In the genomic region with DNA sequence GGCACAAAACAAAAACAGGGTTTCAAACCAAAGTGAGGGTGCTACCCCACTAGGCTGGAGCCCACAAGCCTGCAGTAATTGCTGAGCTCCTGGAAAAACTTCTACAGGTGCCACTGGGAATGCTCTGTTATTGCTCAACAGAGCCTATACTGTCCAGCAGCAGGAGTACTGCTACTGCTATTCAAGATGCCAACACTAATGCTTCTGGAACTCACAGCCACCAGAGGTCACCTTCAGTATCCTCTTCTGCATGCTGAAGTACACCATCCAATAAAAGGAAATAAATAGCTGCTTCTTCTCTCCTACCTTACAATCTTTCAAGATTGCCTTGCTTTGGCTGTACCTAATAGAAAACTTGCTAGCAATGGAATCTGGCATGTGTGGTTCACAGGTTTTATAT, we compare ENCODE assay signal across 16 cellular contexts.
DNase-seq lines count a peak whose midpoint lies in the region; ATAC-seq, FAIRE-seq and TF ChIP-seq lines count a peak whose summit lies in the region.
"Had no signal": no experiment of that assay in that cellular context is flagged by ENCODE, and none has a peak within 500 bp of the region (broad histone marks: within the 10 kb centered on the region; RNA-seq: fewer than 3 reads in every experiment).

No MANE protein-coding gene starts in this region.

- H3K79me1 ChIP-seq in neuronal stem cell (ENCODE audit: low read depth, low read length): no peaks in the 10 kb centered on the region

- H2BK15ac ChIP-seq in neuronal stem cell (ENCODE audit: low read length): no peak overlapping the region

- no peak overlapping the region for H3K14ac ChIP-seq in neuronal stem cell (ENCODE audit: low read length)

- no peak overlapping the region for H4K91ac ChIP-seq in neuronal stem cell (ENCODE audit: low read depth, low read length, poor library complexity)

- H3K4me2 ChIP-seq in neuronal stem cell (ENCODE audit: insufficient read depth, low read length, poor library complexity, severe bottlenecking): no peak overlapping the region

- no peak overlapping the region for H2AFZ ChIP-seq in neuronal stem cell (ENCODE audit: low read length)

- ATAC-seq in GM18502 (IDR thresholded peaks at IDR 0.05; ENCODE audit: poor library complexity, unreplicated experiment) (no peak), body of pancreas (no peak)
- ATAC-seq: left colon had no signal

- no peak overlapping the region for H3K18ac ChIP-seq in neuronal stem cell (ENCODE audit: low read length)

- H2AK5ac ChIP-seq in neuronal stem cell (ENCODE audit: low read depth, low read length): no peak overlapping the region

- in situ Hi-C loops in SK-MEL-5 (cut with HindIII; ENCODE audit: low pct_unique_long_range_greater_than_20kb, low sequenced_read_pairs): no loop called here

- H4K8ac ChIP-seq in neuronal stem cell (ENCODE audit: low read depth, low read length): no peak overlapping the region

- H3K4ac ChIP-seq in neuronal stem cell (ENCODE audit: low read length): no peak overlapping the region

- H2BK5ac ChIP-seq in neuronal stem cell (ENCODE audit: low read length): no peak overlapping the region

- no peak overlapping the region for H2BK12ac ChIP-seq in neuronal stem cell (ENCODE audit: low read length)

- H3K9me3 ChIP-seq in small intestine (ENCODE audit: control insufficient read depth, low read depth): no peaks in the 10 kb centered on the region
- no peaks in the 10 kb centered on the region for H3K9me3 ChIP-seq in neuronal stem cell (replicated peaks in 1 of 2; ENCODE audit: control insufficient read depth in 2 of 2, insufficient read depth in 1 of 2, low read depth in 1 of 2, low read length in 2 of 2)
- no peaks in the 10 kb centered on the region for H3K9me3 ChIP-seq in body of pancreas
- H3K9me3 ChIP-seq: colonic mucosa, transverse colon had no signal

- no peak for TF ChIP-seq CTCF in HFF-Myc (IDR thresholded peaks at IDR 0.05; ENCODE audit: low read depth, low read length, missing control alignments)
- TF ChIP-seq CTCF in body of pancreas (IDR thresholded peaks at IDR 0.05): no peak

- no peak overlapping the region for H3K9ac ChIP-seq in neuronal stem cell (ENCODE audit: low read depth, low read length, poor library complexity)

- H3K27me3 ChIP-seq in small intestine (ENCODE audit: control insufficient read depth in 2 of 2, insufficient read depth in 2 of 2, low read length in 2 of 2) (no peaks in the 10 kb centered on the region), neuronal stem cell (ENCODE audit: control insufficient read depth in 3 of 3, insufficient read depth in 3 of 3, low read depth in 1 of 3, low read length in 3 of 3) (no peaks in the 10 kb centered on the region), body of pancreas (no peaks in the 10 kb centered on the region)
- H3K27me3 ChIP-seq: colonic mucosa, transverse colon had no signal

- intact Hi-C loops in body of pancreas (cut with DNase I): no loop called here

- no peak overlapping the region for H2BK120ac ChIP-seq in neuronal stem cell (ENCODE audit: low read depth, low read length)

- H3K36me3 ChIP-seq in small intestine (ENCODE audit: control insufficient read depth in 2 of 2, insufficient read depth in 2 of 2, low read length in 2 of 2): no peaks in the 10 kb centered on the region
- no peaks in the 10 kb centered on the region for H3K36me3 ChIP-seq in neuronal stem cell (replicated peaks in 1 of 2; ENCODE audit: control insufficient read depth in 2 of 2, insufficient read depth in 2 of 2, low read length in 2 of 2)
- no peaks in the 10 kb centered on the region for H3K36me3 ChIP-seq in body of pancreas (replicated peaks in 1 of 2; ENCODE audit: insufficient read depth in 1 of 2, low read depth in 2 of 2)
- H3K36me3 ChIP-seq: colonic mucosa, transverse colon had no signal

- H3K4me1 ChIP-seq in small intestine (ENCODE audit: control insufficient read depth in 2 of 2, insufficient read depth in 1 of 2, low read depth in 1 of 2, low read length in 1 of 2): no peaks in the 10 kb centered on the region
- H3K4me1 ChIP-seq in neuronal stem cell (ENCODE audit: control insufficient read depth in 2 of 2, insufficient read depth in 1 of 2, low read depth in 1 of 2, low read length in 2 of 2): no peaks in the 10 kb centered on the region
- no peaks in the 10 kb centered on the region for H3K4me1 ChIP-seq in body of pancreas
- H3K4me1 ChIP-seq: colonic mucosa, transverse colon had no signal

- FAIRE-seq in small intestine (lab: Jason Lieb, UNC): no peak
- FAIRE-seq: GM12892, GM19239 had no signal

- DNase-seq in HFF-Myc (ENCODE audit: extremely low read depth, low read depth): peak; percentile 1
- DNase-seq in SK-MEL-5 (ENCODE audit: low read depth, low spot score): peak; percentile 45
- DNase-seq in fibroblast of peridontal ligament (ENCODE audit: extremely low read depth): peak; percentile 14
- DNase-seq in small intestine: peak; percentile 4
- no peak for DNase-seq in neuronal stem cell (ENCODE audit: low spot score)
- DNase-seq in body of pancreas: no peak
- DNase-seq: activated CD4-positive, alpha-beta T cell treated with anti-CD3 and anti-CD28 coated beads, Interleukin-2, amount 50 U/mL, for 4 hours; activated naive CD4-positive, alpha-beta T cell; colonic mucosa; DMS 273 treated with DMSO at 0.1 percent for 48 hours; left colon; NCI-H2029 treated with DMSO at 0.1 percent for 48 hours; transverse colon had no signal

- no peak overlapping the region for H3K23ac ChIP-seq in neuronal stem cell (ENCODE audit: low read depth, low read length, poor library complexity)

- TF ChIP-seq POLR2A in body of pancreas (IDR thresholded peaks at IDR 0.05): no peak

- no peak overlapping the region for H3K4me3 ChIP-seq in HFF-Myc (replicated peaks; ENCODE audit: low read depth, low read length)
- no peak overlapping the region for H3K4me3 ChIP-seq in small intestine (ENCODE audit: low read depth in 1 of 2, low read length in 2 of 2)
- no peak overlapping the region for H3K4me3 ChIP-seq in neuronal stem cell (ENCODE audit: low read length in 2 of 2)
- H3K4me3 ChIP-seq in body of pancreas: no peak overlapping the region
- H3K4me3 ChIP-seq: colonic mucosa, transverse colon had no signal

- H3K27ac ChIP-seq in small intestine (ENCODE audit: low read depth in 1 of 2, low read length in 1 of 2) (no peak overlapping the region), neuronal stem cell (replicated peaks; ENCODE audit: low read length) (no peak overlapping the region), body of pancreas (no peak overlapping the region)
- H3K27ac ChIP-seq: colonic mucosa, transverse colon had no signal

Comparison
In these comparisons a context has a peak if more than half of its experiments do, and no peak if none do; other contexts are left out.
1. DNase-seq: peak in HFF-Myc (single experiment), SK-MEL-5 (single experiment), fibroblast of peridontal ligament (single experiment) and small intestine (single experiment); none in neuronal stem cell (single experiment) and body of pancreas (0 of 4).